In genomic region chr20:25299801-25300200, GRCh38 we compare ENCODE assay signal across 1 cellular context.
TF ChIP-seq lines count a peak whose summit lies in the region.

No MANE protein-coding gene starts in this region.

TF ChIP-seq in HEK293T, 16 proteins besides CTCF, POLR2A, EP300 and RAD21 (continued from another document):
- TF ChIP-seq HDGF (IDR thresholded peaks at IDR 0.05; ENCODE audit: borderline replicate concordance) (no peak), CTBP1 (IDR thresholded peaks at IDR 0.05; ENCODE audit: borderline replicate concordance) (no peak), SUZ12 (IDR thresholded peaks at IDR 0.05) (no peak), FOXA1 (IDR thresholded peaks at IDR 0.05) (no peak)
